Comparison of ENCODE assay signal across 2 cellular contexts in the genomic region with DNA sequence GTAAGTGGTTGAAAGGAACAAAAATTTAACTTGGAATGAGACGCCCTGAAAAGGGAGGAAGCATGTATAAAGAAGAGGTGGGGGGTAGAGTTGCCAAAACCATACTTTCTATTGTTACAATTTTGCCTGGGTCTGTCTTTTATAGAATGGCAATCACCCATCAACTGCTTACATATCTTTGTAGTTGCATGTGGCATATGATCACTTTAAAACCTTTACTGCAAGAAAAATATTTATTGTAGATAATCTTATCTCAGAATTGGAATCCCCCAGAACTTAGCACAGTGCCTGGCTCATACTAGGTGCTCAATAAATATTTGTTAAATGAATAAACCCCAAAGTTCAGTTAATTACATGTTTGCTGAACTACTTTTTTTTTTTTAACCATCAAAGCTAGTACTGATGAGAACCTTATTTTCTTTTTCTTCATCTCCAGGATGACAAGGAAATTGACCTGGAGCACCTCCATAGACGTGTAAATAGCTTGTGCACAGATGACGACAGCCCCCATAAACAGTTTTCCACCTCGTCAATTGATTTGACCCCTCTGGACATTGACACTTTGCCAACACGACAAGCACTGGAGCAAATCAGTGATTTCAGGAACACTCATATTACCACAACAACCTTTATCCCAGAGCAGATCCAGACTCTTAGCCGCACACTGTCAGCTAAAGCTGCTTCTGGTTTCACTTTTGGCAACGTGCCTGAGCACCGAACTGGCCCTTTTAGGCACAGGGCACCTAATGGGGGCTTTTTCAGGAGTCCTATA.
TF ChIP-seq lines count a peak whose summit lies in the region.

No MANE protein-coding gene starts in this region.

TF ChIP-seq in IMR-90, 13 proteins besides CTCF, POLR2A, EP300 and RAD21 (continued from another document):
- TF ChIP-seq MXI1 (IDR thresholded peaks at IDR 0.05; ENCODE audit: borderline replicate concordance, low read depth, low read length) (no peak), MAZ (IDR thresholded peaks at IDR 0.05; ENCODE audit: borderline replicate concordance, low read depth, low read length) (no peak), NFE2L2 (IDR thresholded peaks at IDR 0.05; ENCODE audit: low read depth, low read length) (no peak), RFX5 (IDR thresholded peaks at IDR 0.05; ENCODE audit: low read depth, low read length) (no peak)

TF ChIP-seq in SK-N-SH treated with all-trans-retinoic acid at 6 μM for 48 hours, 23 proteins besides CTCF, POLR2A, EP300 and RAD21 (continued from another document):
- TF ChIP-seq OSR1 (CRISPR knock-in tag; IDR thresholded peaks at IDR 0.05) (no peak), ZFP3 (CRISPR knock-in tag; IDR thresholded peaks at IDR 0.05) (no peak), RARB (CRISPR knock-in tag; IDR thresholded peaks at IDR 0.05) (no peak), BACH2 (CRISPR knock-in tag; IDR thresholded peaks at IDR 0.05; ENCODE audit: borderline replicate concordance) (no peak)
- TF ChIP-seq, protein P1, sequence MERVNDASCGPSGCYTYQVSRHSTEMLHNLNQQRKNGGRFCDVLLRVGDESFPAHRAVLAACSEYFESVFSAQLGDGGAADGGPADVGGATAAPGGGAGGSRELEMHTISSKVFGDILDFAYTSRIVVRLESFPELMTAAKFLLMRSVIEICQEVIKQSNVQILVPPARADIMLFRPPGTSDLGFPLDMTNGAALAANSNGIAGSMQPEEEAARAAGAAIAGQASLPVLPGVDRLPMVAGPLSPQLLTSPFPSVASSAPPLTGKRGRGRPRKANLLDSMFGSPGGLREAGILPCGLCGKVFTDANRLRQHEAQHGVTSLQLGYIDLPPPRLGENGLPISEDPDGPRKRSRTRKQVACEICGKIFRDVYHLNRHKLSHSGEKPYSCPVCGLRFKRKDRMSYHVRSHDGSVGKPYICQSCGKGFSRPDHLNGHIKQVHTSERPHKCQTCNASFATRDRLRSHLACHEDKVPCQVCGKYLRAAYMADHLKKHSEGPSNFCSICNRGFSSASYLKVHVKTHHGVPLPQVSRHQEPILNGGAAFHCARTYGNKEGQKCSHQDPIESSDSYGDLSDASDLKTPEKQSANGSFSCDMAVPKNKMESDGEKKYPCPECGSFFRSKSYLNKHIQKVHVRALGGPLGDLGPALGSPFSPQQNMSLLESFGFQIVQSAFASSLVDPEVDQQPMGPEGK (CRISPR knock-in tag; IDR thresholded peaks at IDR 0.05; ENCODE audit: borderline replicate concordance) = no peak
- TF ChIP-seq, protein P2, sequence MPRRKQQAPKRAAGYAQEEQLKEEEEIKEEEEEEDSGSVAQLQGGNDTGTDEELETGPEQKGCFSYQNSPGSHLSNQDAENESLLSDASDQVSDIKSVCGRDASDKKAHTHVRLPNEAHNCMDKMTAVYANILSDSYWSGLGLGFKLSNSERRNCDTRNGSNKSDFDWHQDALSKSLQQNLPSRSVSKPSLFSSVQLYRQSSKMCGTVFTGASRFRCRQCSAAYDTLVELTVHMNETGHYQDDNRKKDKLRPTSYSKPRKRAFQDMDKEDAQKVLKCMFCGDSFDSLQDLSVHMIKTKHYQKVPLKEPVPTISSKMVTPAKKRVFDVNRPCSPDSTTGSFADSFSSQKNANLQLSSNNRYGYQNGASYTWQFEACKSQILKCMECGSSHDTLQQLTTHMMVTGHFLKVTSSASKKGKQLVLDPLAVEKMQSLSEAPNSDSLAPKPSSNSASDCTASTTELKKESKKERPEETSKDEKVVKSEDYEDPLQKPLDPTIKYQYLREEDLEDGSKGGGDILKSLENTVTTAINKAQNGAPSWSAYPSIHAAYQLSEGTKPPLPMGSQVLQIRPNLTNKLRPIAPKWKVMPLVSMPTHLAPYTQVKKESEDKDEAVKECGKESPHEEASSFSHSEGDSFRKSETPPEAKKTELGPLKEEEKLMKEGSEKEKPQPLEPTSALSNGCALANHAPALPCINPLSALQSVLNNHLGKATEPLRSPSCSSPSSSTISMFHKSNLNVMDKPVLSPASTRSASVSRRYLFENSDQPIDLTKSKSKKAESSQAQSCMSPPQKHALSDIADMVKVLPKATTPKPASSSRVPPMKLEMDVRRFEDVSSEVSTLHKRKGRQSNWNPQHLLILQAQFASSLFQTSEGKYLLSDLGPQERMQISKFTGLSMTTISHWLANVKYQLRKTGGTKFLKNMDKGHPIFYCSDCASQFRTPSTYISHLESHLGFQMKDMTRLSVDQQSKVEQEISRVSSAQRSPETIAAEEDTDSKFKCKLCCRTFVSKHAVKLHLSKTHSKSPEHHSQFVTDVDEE (CRISPR knock-in tag; IDR thresholded peaks at IDR 0.05) = no peak
- TF ChIP-seq, protein P3, sequence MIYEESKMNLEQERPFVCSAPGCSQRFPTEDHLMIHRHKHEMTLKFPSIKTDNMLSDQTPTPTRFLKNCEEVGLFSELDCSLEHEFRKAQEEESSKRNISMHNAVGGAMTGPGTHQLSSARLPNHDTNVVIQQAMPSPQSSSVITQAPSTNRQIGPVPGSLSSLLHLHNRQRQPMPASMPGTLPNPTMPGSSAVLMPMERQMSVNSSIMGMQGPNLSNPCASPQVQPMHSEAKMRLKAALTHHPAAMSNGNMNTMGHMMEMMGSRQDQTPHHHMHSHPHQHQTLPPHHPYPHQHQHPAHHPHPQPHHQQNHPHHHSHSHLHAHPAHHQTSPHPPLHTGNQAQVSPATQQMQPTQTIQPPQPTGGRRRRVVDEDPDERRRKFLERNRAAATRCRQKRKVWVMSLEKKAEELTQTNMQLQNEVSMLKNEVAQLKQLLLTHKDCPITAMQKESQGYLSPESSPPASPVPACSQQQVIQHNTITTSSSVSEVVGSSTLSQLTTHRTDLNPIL (CRISPR knock-in tag; IDR thresholded peaks at IDR 0.05; ENCODE audit: low read depth) = no peak
- TF ChIP-seq, protein P4, sequence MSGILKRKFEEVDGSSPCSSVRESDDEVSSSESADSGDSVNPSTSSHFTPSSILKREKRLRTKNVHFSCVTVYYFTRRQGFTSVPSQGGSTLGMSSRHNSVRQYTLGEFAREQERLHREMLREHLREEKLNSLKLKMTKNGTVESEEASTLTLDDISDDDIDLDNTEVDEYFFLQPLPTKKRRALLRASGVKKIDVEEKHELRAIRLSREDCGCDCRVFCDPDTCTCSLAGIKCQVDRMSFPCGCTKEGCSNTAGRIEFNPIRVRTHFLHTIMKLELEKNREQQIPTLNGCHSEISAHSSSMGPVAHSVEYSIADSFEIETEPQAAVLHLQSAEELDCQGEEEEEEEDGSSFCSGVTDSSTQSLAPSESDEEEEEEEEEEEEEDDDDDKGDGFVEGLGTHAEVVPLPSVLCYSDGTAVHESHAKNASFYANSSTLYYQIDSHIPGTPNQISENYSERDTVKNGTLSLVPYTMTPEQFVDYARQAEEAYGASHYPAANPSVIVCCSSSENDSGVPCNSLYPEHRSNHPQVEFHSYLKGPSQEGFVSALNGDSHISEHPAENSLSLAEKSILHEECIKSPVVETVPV (CRISPR knock-in tag; IDR thresholded peaks at IDR 0.05) = no peak
